Comparison of ENCODE assay signal across 29 cellular contexts in the genomic region with DNA sequence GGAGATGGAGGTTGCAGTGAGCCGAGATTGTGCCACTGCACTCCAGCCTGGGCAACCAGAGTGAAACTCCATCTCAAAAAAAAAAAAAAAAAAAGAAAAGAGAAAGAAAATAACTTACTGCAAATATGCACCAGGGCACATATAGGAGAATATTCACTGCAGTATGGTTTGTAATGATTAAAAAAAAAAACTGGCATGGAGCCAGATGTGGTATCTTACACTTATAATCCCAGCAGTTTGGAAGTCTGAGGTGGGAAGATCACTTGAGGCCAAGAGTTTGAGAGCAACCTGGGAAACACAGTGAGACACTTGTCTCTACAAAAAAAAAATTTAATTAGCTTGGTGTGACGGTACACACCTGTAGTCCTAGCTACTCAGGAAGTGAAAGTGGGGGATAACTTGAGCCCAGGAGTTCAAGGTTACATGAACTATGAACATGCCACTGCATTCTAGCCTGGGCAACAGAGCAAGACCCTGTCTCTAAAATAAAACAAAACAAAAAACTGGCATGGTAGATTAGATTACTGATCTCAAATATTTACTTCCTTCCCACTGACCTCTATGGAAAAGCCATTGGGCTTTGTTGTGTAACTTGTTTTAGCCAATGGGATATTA.
"Had no signal": no experiment of that assay in that cellular context is flagged by ENCODE, and none has a peak within 500 bp of the region (broad histone marks: within the 10 kb centered on the region; RNA-seq: fewer than 3 reads in every experiment).

No MANE protein-coding gene starts in this region.

- FAIRE-seq: colon, TTC549 had no signal

- H3K4me3 ChIP-seq: SK-N-MC had no signal

- ATAC-seq: activated T-helper 17 cell treated with anti-CD3 and anti-CD28 coated beads, Interleukin-2, amount 50 U/mL, for 72 hours; Panc1; Right ventricle myocardium inferior; T-cell had no signal

- H3K27ac ChIP-seq: SK-N-MC had no signal

- DNase-seq: activated CD4-positive, alpha-beta memory T cell treated with anti-CD3 and anti-CD28 coated beads for 36 hours; activated CD4-positive, alpha-beta T cell treated with anti-CD3 and anti-CD28 coated beads, Interleukin-2, amount 10 ng/mL, durations not matched to agents 7 days and 5 days; activated CD4-positive, CD25-positive, alpha-beta regulatory T cell; activated CD8-positive, alpha-beta memory T cell treated with anti-CD3 and anti-CD28 coated beads for 24 hours; activated gamma-delta T cell; activated naive CD4-positive, alpha-beta T cell treated with anti-CD3 and anti-CD28 coated beads for 36 hours; activated naive CD8-positive, alpha-beta T cell treated with anti-CD3 and anti-CD28 coated beads for 36 hours; activated T-cell treated with anti-CD3 and anti-CD28 coated beads, Interleukin-2, amount 50 U/mL, for 48 hours; anterior cingulate cortex; cerebellar nuclear complex; NCI-H1048; NCI-H146; NCI-H187 treated with DMSO at 0.1 percent for 48 hours; NCI-H2081 treated with DMSO at 0.1 percent for 48 hours; NCI-H2171; NCI-H2227 treated with DMSO at 0.1 percent for 48 hours; NCI-H446 treated with DMSO at 0.1 percent for 48 hours; NCI-H524 treated with DMSO at 0.1 percent for 48 hours; NCI-H748 treated with DMSO at 0.1 percent for 48 hours; RPMI8226; T-cell; T-helper 2 cell; T1000 had no signal
